ENCODE assay signal across 8 cellular contexts in genomic region chr19:55476100-55476775, GRCh38. TPM values are rescaled to one million over a fixed set of nuclear protein-coding genes. Genes with fewer than 3 reads are reported as not detected.
A peak's percentile ranks its signal among the peaks of the same experiment; 100 is the strongest.
DNase-seq lines count a peak whose midpoint lies in the region; ATAC-seq, FAIRE-seq and TF ChIP-seq lines count a peak whose summit lies in the region.

TSS of gene ZNF628 (plus strand) at chr19:55476617. CDS start at chr19:55479911, 3,294 bp downstream.

- peak within 1 kb of the TSS; percentile 94 for H3K4me3 Mint-ChIP-seq in Caco-2 (ENCODE audit: unreplicated experiment)

- H3K4me3 ChIP-seq in Caco-2 (ENCODE audit: low read depth, low read length) (peak within 1 kb of the TSS; percentile 47), HUES48 (ENCODE audit: low read depth, low read length) (peak within 1 kb of the TSS; percentile 76), NT2/D1 (ENCODE audit: insufficient read length, low read depth) (peak within 1 kb of the TSS; percentile 56), endothelial cell of umbilical vein (replicated peaks in 1 of 3; ENCODE audit: insufficient read depth in 1 of 3, low read depth in 1 of 3, low read length in 3 of 3) (peak within 1 kb of the TSS; percentile 63 to 95 (median 95))

- no peaks in the 10 kb centered on the region for H4K20me1 ChIP-seq in endothelial cell of umbilical vein (replicated peaks; ENCODE audit: control insufficient read depth, extremely low read depth, insufficient read depth, low read length)

- H3K4me2 ChIP-seq in endothelial cell of umbilical vein (ENCODE audit: insufficient read depth, low read length), result peak within 1 kb of the TSS; percentile 92

- H3K9me3 Mint-ChIP-seq in Caco-2 (ENCODE audit: unreplicated experiment), result no peaks in the 10 kb centered on the region

- BruUV-seq in Caco-2 (replicated peaks; lab: Mats Ljungman, UMichigan) (no TSS peak), endothelial cell of umbilical vein (replicated peaks; lab: Mats Ljungman, UMichigan) (no TSS peak)

- no peaks in the 10 kb centered on the region for H3K27me3 ChIP-seq in Caco-2 (replicated peaks; ENCODE audit: control insufficient read depth, insufficient read depth, low read length)
- H3K27me3 ChIP-seq in HUES48 (ENCODE audit: control insufficient read depth, insufficient read depth, low read length), result no peaks in the 10 kb centered on the region
- H3K27me3 ChIP-seq in NT2/D1 (ENCODE audit: insufficient read depth, insufficient read length), result peaks cover under 1% of the 10 kb centered on the region
- H3K27me3 ChIP-seq in endothelial cell of umbilical vein (ENCODE audit: control insufficient read depth in 2 of 2, insufficient read depth in 2 of 2, low read length in 2 of 2), result no peaks in the 10 kb centered on the region

- POLR2A ChIA-PET in Caco-2 (lab: Charles Lee) (interaction anchor here (0.5 to 2.6 kb wide), 30 partner anchors 9 to 407 kb away, joined by 3 to 32 read pairs (median 4); partner anchors contain the start of genes FIZ1, HSPBP1, ISOC2 and KMT5C), endothelial cell of umbilical vein (lab: Charles Lee) (interaction anchor here (0.6 to 1.4 kb wide), 6 partner anchors 10 to 133 kb away, joined by 3 to 13 read pairs (median 4); partner anchors contain the start of genes ISOC2 and UBE2S)

- H3K4me1 ChIP-seq in Caco-2 (peaks cover 14% of the 10 kb centered on the region), HUES48 (ENCODE audit: control insufficient read depth, insufficient read depth, low read length) (peaks cover 12% of the 10 kb centered on the region), NT2/D1 (ENCODE audit: insufficient read depth, insufficient read length) (peaks cover 17% of the 10 kb centered on the region), endothelial cell of umbilical vein (ENCODE audit: control insufficient read depth, extremely low read depth, insufficient read depth, low read length) (peaks cover 10% of the 10 kb centered on the region)

- peaks cover 19% of the 10 kb centered on the region for H3K4me1 Mint-ChIP-seq in Caco-2 (ENCODE audit: low read depth, unreplicated experiment)

- intact Hi-C loops in Caco-2 (cut with micrococcal nuclease; ENCODE audit: unreplicated experiment), result loop anchor here (2.0 kb wide), 1 partner anchor 15 kb away; the partner anchor contains the start of gene ISOC2
- intact Hi-C loops in endothelial cell of umbilical vein (cut with micrococcal nuclease), result loop anchor here (1.0 kb wide), 2 partner anchors 11 to 15 kb away; partner anchors contain the start of gene ISOC2

- H3K27ac ChIP-seq in HUES48 (ENCODE audit: low read depth, low read length) (peak within 1 kb of the TSS; percentile 92), endothelial cell of umbilical vein (ENCODE audit: insufficient read depth, low read depth, low read length) (peak within 1 kb of the TSS; percentile 66)

- TF ChIP-seq POLR2A in endothelial cell of umbilical vein (IDR thresholded peaks at IDR 0.05; ENCODE audit: low read depth, low read length), result peak; percentile 28

- peak; percentile 95 for FAIRE-seq in endothelial cell of umbilical vein (lab: Jason Lieb, UNC)

- H3K9me3 ChIP-seq in Caco-2, result no peaks in the 10 kb centered on the region
- H3K9me3 ChIP-seq in HUES48 (ENCODE audit: control insufficient read depth, insufficient read depth, low read length), result no peaks in the 10 kb centered on the region
- no peaks in the 10 kb centered on the region for H3K9me3 ChIP-seq in NT2/D1 (ENCODE audit: insufficient read depth, low read length)
- H3K9me3 ChIP-seq in endothelial cell of umbilical vein (replicated peaks; ENCODE audit: control insufficient read depth, insufficient read depth, low read length), result no peaks in the 10 kb centered on the region

- H3K9me1 ChIP-seq in endothelial cell of umbilical vein (replicated peaks; ENCODE audit: control insufficient read depth, extremely low read depth, insufficient read depth, low read length), result no peaks in the 10 kb centered on the region

- no peaks in the 10 kb centered on the region for H3K27me3 Mint-ChIP-seq in Caco-2 (ENCODE audit: insufficient read depth, unreplicated experiment)

- H3K36me3 ChIP-seq in Caco-2 (ENCODE audit: control insufficient read depth, insufficient read depth, low read length) (no peaks in the 10 kb centered on the region), HUES48 (ENCODE audit: control insufficient read depth, insufficient read depth, low read length) (no peaks in the 10 kb centered on the region), NT2/D1 (ENCODE audit: insufficient read depth, insufficient read length, low read length) (no peaks in the 10 kb centered on the region), endothelial cell of umbilical vein (ENCODE audit: control insufficient read depth in 2 of 2, extremely low read depth in 1 of 2, insufficient read depth in 2 of 2, low read length in 2 of 2) (no peaks in the 10 kb centered on the region)

- dilution Hi-C loops in endothelial cell of umbilical vein (cut with MboI; ENCODE audit: extremely low pct_ligation_motif_present, low sequenced_read_pairs), result no loop called here

- peaks cover 17% of the 10 kb centered on the region for H3K79me2 ChIP-seq in endothelial cell of umbilical vein (ENCODE audit: control insufficient read depth, insufficient read depth, low read length)

- no peak for TF ChIP-seq CTCF in Caco-2 (IDR thresholded peaks at IDR 0.05; ENCODE audit: insufficient read depth in 1 of 2, low read depth in 1 of 2, low read length in 1 of 2, severe bottlenecking in 1 of 2, unreplicated experiment in 1 of 2)
- TF ChIP-seq CTCF in endothelial cell of umbilical vein (IDR thresholded peaks at IDR 0.05; ENCODE audit: extremely low read depth in 1 of 2, insufficient read depth in 1 of 2, low read depth in 1 of 2, low read length in 2 of 2), result no peak

- ATAC-seq in GM21423 (IDR thresholded peaks at IDR 0.05; ENCODE audit: unreplicated experiment), result peak; percentile 91

- peak within 1 kb of the TSS; percentile 60 for H3K9ac ChIP-seq in HUES48 (ENCODE audit: low read depth, low read length)
- peak within 1 kb of the TSS; percentile 62 for H3K9ac ChIP-seq in NT2/D1 (ENCODE audit: insufficient read length, low read depth)
- H3K9ac ChIP-seq in endothelial cell of umbilical vein (replicated peaks; ENCODE audit: extremely low read depth, insufficient read depth, low read length), result peak within 1 kb of the TSS; percentile 60

- peak within 1 kb of the TSS; percentile 98 for H2AFZ ChIP-seq in endothelial cell of umbilical vein (ENCODE audit: low read depth, low read length)

- peaks cover 19% of the 10 kb centered on the region for H3K36me3 Mint-ChIP-seq in Caco-2 (ENCODE audit: insufficient read depth, unreplicated experiment)

- peak within 1 kb of the TSS; percentile 99 for H3K27ac Mint-ChIP-seq in Caco-2 (ENCODE audit: unreplicated experiment)

- CTCF ChIA-PET in Caco-2 (lab: Charles Lee), result interaction anchor here (0.6 to 2.3 kb wide), 11 partner anchors 9 to 335 kb away, joined by 3 to 28 read pairs (median 3); partner anchors contain the start of genes ISOC2, NAT14 and ZNF784
- CTCF ChIA-PET in endothelial cell of umbilical vein (lab: Charles Lee), result interaction anchor here (0.9 to 6.1 kb wide), 5 partner anchors 9 to 335 kb away, joined by 3 to 62 read pairs (median 14); partner anchors contain the start of gene NAT14

- DNase-seq in Caco-2, result peak; percentile 99
- DNase-seq in NT2/D1 (ENCODE audit: low read depth, low spot score), result peak; percentile 96
- DNase-seq in activated CD8-positive, alpha-beta memory T cell treated with anti-CD3 and anti-CD28 coated beads, Interleukin-2, amount 50 U/mL, for 4 hours, result peak; percentile 99
- peak; percentile 97 for DNase-seq in endothelial cell of umbilical vein (ENCODE audit: low read depth, low spot score)
- DNase-seq in midbrain (lab: John Stamatoyannopoulos, UW), result peak; percentile 98
- DNase-seq in stimulated activated CD8-positive, alpha-beta memory T cell treated with anti-CD3 and anti-CD28 coated beads, Interleukin-15, amount 100 ng/mL, for 48 hours (ENCODE audit: low read depth in 2 of 2), result peak; percentile 98

TF ChIP-seq in endothelial cell of umbilical vein, 7 proteins besides CTCF, POLR2A, EP300 and RAD21:
- TF ChIP-seq FOS (IDR thresholded peaks at IDR 0.05; ENCODE audit: borderline replicate concordance, insufficient read depth, low read length), result no peak
- TF ChIP-seq EZH2 (IDR thresholded peaks at IDR 0.05; ENCODE audit: borderline replicate concordance, low read depth, low read length, severe bottlenecking), result no peak
- TF ChIP-seq POLR2AphosphoS5 (IDR thresholded peaks at IDR 0.05; ENCODE audit: insufficient read depth, low read depth, low read length), result peak; percentile 39
- TF ChIP-seq JUN (IDR thresholded peaks at IDR 0.05; ENCODE audit: borderline replicate concordance, insufficient read depth, insufficient read length, low read depth), result no peak
- TF ChIP-seq MAX (IDR thresholded peaks at IDR 0.05; ENCODE audit: insufficient read depth, insufficient read length), result peak; percentile 94
- TF ChIP-seq MYC (IDR thresholded peaks at IDR 0.05; ENCODE audit: low read depth, low read length), result peak; percentile 55
- no peak for TF ChIP-seq GATA2 (IDR thresholded peaks at IDR 0.05; ENCODE audit: insufficient read depth, insufficient read length, low read depth, low read length)

RNA-seq across cellular contexts. Expression of gene ZNF628, which starts in this region (rescaled TPM):
- total RNA-seq in Caco-2 (2022) (12.3 and 13.9 TPM in 2 replicates), endothelial cell of umbilical vein (9.0 and 10.4 TPM in 2 replicates)
- 2.0 and 2.5 TPM in 2 replicates for polyA plus RNA-seq in endothelial cell of umbilical vein
- polyA plus RNA-seq in endothelial cell of umbilical vein (2011; cell fraction: cytosol; rRNA removed), result 1.3 and 2.1 TPM in 2 replicates
- polyA plus RNA-seq in endothelial cell of umbilical vein (2011; cell fraction: nucleus; rRNA removed), result 1.9 and 2.0 TPM in 2 replicates
- polyA plus RNA-seq in endothelial cell of umbilical vein (2012), result 2.6 and 5.6 TPM in 2 replicates
- 0.76 and 1.2 TPM in 2 replicates for polyA minus RNA-seq in endothelial cell of umbilical vein
- polyA minus RNA-seq in endothelial cell of umbilical vein (2011; cell fraction: cytosol; rRNA and poly(A)+ RNA removed), result 6.6 TPM
- polyA minus RNA-seq in endothelial cell of umbilical vein (2011; cell fraction: nucleus; rRNA and poly(A)+ RNA removed), result 1.5 and 4.2 TPM in 2 replicates

Comparison
In these comparisons a context has a peak if more than half of its experiments do, and no peak if none do; other contexts are left out.
1. Peak in every context shown above with its lines: DNase-seq, ATAC-seq, H3K4me3 ChIP-seq and H3K27ac ChIP-seq.